Comparison of ENCODE assay signal across 1 cellular context in genomic region chr15:56736881-56737707, GRCh38.
A peak's percentile ranks its signal among the peaks of the same experiment; 100 is the strongest.
TF ChIP-seq lines count a peak whose summit lies in the region.

No MANE protein-coding gene starts in this region.

TF ChIP-seq in K562, 482 proteins besides CTCF, POLR2A, EP300 and RAD21 (continued from another document and continues in another):
- TF ChIP-seq ZMIZ1 (IDR thresholded peaks at IDR 0.05; ENCODE audit: low read depth in 2 of 2, low read length in 2 of 2): no peak
- TF ChIP-seq THRB (CRISPR knock-in tag; conservative IDR thresholded peaks at IDR 0.05): no peak
- no peak for TF ChIP-seq ZNF398 (CRISPR knock-in tag; IDR thresholded peaks at IDR 0.05)
- TF ChIP-seq HMGXB4 (CRISPR knock-in tag; IDR thresholded peaks at IDR 0.05): no peak
- TF ChIP-seq RHOXF2B (CRISPR knock-in tag; conservative IDR thresholded peaks at IDR 0.05): no peak
- TF ChIP-seq NFYB (IDR thresholded peaks at IDR 0.05; ENCODE audit: extremely low read depth, insufficient read length): no peak
- TF ChIP-seq CBX5 (IDR thresholded peaks at IDR 0.05; ENCODE audit: borderline replicate concordance, low read depth): no peak
- TF ChIP-seq ZBTB33 (CRISPR knock-in tag; IDR thresholded peaks at IDR 0.05): no peak
- no peak for TF ChIP-seq E2F5 (CRISPR knock-in tag; IDR thresholded peaks at IDR 0.05)
- TF ChIP-seq POLR3A (IDR thresholded peaks at IDR 0.05; ENCODE audit: borderline replicate concordance, extremely low read depth, insufficient read depth, insufficient read length): no peak
- TF ChIP-seq ZNF583 (CRISPR knock-in tag; IDR thresholded peaks at IDR 0.05): no peak
- no peak for TF ChIP-seq CUX1 (CRISPR knock-in tag; IDR thresholded peaks at IDR 0.05)
- TF ChIP-seq RBFOX2 (IDR thresholded peaks at IDR 0.05; ENCODE audit: low read depth, low read length): no peak
- peak in 1 of 2 experiments; percentile 65; a peak in 2 of 4 replicates for TF ChIP-seq HDAC1 (IDR thresholded peaks at IDR 0.05)
- no peak for TF ChIP-seq ZFP30 (CRISPR knock-in tag; IDR thresholded peaks at IDR 0.05; ENCODE audit: borderline replicate concordance)
- no peak for TF ChIP-seq BMI1 (IDR thresholded peaks at IDR 0.05; ENCODE audit: low read length)
- no peak for TF ChIP-seq ZNF12 (CRISPR knock-in tag; IDR thresholded peaks at IDR 0.05)
- no peak for TF ChIP-seq BRD4 (IDR thresholded peaks at IDR 0.05)
- peak in 1 of 2 experiments; percentile 37; a peak in 1 of 4 replicates for TF ChIP-seq FOXK2 (conservative IDR thresholded peaks at IDR 0.05 in 1 of 2, IDR thresholded peaks at IDR 0.05 in 1 of 2; ENCODE audit: low read depth in 2 of 2)
- TF ChIP-seq CSDE1 (IDR thresholded peaks at IDR 0.05): no peak
- TF ChIP-seq FOS (IDR thresholded peaks at IDR 0.05; ENCODE audit: extremely low read depth, insufficient read length): no peak
- no peak for TF ChIP-seq CBX1 (IDR thresholded peaks at IDR 0.05; ENCODE audit: low read depth)
- TF ChIP-seq GABPA (tag; conservative IDR thresholded peaks at IDR 0.05; ENCODE audit: low read depth): peak; percentile 40; the same call in 1 of the 2 replicates
- TF ChIP-seq SMARCE1 (IDR thresholded peaks at IDR 0.05): peak; percentile 90
- no peak for TF ChIP-seq FOXA1 (IDR thresholded peaks at IDR 0.05; ENCODE audit: borderline replicate concordance)
- TF ChIP-seq PHTF2 (CRISPR knock-in tag; IDR thresholded peaks at IDR 0.05): no peak
- TF ChIP-seq PKNOX1 (IDR thresholded peaks at IDR 0.05): peak; percentile 83
- TF ChIP-seq HMBOX1 (IDR thresholded peaks at IDR 0.05): no peak
- TF ChIP-seq U2AF1 (optimal IDR thresholded peaks at IDR 0.05; ENCODE audit: low read depth, low read length): no peak
- no peak for TF ChIP-seq TGIF2 (CRISPR knock-in tag; IDR thresholded peaks at IDR 0.05)
- no peak for TF ChIP-seq SMAD1 (IDR thresholded peaks at IDR 0.05; ENCODE audit: low read depth, low read length, partially characterized antibody)
- TF ChIP-seq ZNF347 (CRISPR knock-in tag; IDR thresholded peaks at IDR 0.05; ENCODE audit: low read depth): no peak
- TF ChIP-seq ZNF263 (CRISPR knock-in tag; IDR thresholded peaks at IDR 0.05; ENCODE audit: borderline replicate concordance): no peak
- TF ChIP-seq E2F3 (CRISPR knock-in tag; IDR thresholded peaks at IDR 0.05): no peak
- no peak for TF ChIP-seq ZNF699 (CRISPR knock-in tag; IDR thresholded peaks at IDR 0.05; ENCODE audit: insufficient replicate concordance)
- no peak for TF ChIP-seq BCLAF1 (IDR thresholded peaks at IDR 0.05; ENCODE audit: borderline replicate concordance in 1 of 2, control insufficient read depth in 1 of 2, low read depth in 2 of 2, low read length in 1 of 2)
- no peak for TF ChIP-seq ZFPM2 (CRISPR knock-in tag; IDR thresholded peaks at IDR 0.05)
